Comparison of ENCODE assay signal across 15 cellular contexts in the genomic region with DNA sequence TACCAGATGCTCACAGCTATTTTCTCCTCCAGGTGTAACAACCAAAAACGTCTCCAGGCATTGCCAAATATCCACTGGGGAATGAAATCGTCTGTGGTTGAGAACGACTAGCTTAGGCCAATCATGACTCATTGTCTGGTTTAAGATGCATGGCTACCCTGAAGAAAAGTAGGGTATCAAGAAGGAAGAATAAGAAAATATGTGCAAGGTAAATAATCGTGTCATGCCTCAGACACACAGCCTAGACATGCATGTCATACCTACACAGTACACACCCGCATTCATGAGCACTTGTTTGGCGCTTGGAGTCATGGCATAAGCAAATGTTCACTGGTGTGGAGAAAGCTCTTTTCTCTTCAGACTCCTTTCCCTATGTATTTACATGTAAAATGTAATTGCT.
DNase-seq lines count a peak whose midpoint lies in the region; ATAC-seq, FAIRE-seq and TF ChIP-seq lines count a peak whose summit lies in the region.
"Had no signal": no experiment of that assay in that cellular context is flagged by ENCODE, and none has a peak within 500 bp of the region (broad histone marks: within the 10 kb centered on the region; RNA-seq: fewer than 3 reads in every experiment).

No MANE protein-coding gene starts in this region.

- no peak for TF ChIP-seq EP300 in sigmoid colon (IDR thresholded peaks at IDR 0.05)

- H3K4me2 ChIP-seq in neuronal stem cell (ENCODE audit: insufficient read depth, low read length, poor library complexity, severe bottlenecking), result no peak overlapping the region

- H2BK12ac ChIP-seq in neuronal stem cell (ENCODE audit: low read length), result no peak overlapping the region

- H3K23ac ChIP-seq in neuronal stem cell (ENCODE audit: low read depth, low read length, poor library complexity), result no peak overlapping the region

- intact Hi-C loops in sigmoid colon (cut with DNase I), result no loop called here

- H3K14ac ChIP-seq in neuronal stem cell (ENCODE audit: low read length), result no peak overlapping the region

- H2AFZ ChIP-seq in neuronal stem cell (ENCODE audit: low read length), result no peak overlapping the region
- H2AFZ ChIP-seq: GM23248 had no signal

- FAIRE-seq in bronchial epithelial cell (lab: Jason Lieb, UNC), result no peak
- FAIRE-seq in urothelium cell line (lab: Jason Lieb, UNC), result peak; percentile 5
- FAIRE-seq: GM19239 had no signal

- H3K4me1 ChIP-seq in foreskin keratinocyte (no peaks in the 10 kb centered on the region), sigmoid colon (peaks cover 0 to 8% (median 2%) of the 10 kb centered on the region in 4 donors), neuronal stem cell (ENCODE audit: control insufficient read depth in 2 of 2, insufficient read depth in 1 of 2, low read depth in 1 of 2, low read length in 2 of 2) (peaks cover 0 to 3% of the 10 kb centered on the region in 2 donors)
- H3K4me1 ChIP-seq: HAP-1 had no signal

- H3K27me3 ChIP-seq in bronchial epithelial cell (ENCODE audit: control insufficient read depth, insufficient read depth, low read length), result no peaks in the 10 kb centered on the region
- no peaks in the 10 kb centered on the region for H3K27me3 ChIP-seq in foreskin keratinocyte
- H3K27me3 ChIP-seq in sigmoid colon, result no peaks in the 10 kb centered on the region
- H3K27me3 ChIP-seq in neuronal stem cell (ENCODE audit: control insufficient read depth in 3 of 3, insufficient read depth in 3 of 3, low read depth in 1 of 3, low read length in 3 of 3), result no peaks in the 10 kb centered on the region
- H3K27me3 ChIP-seq: BLaER1 treated with 17β-estradiol and CSF1 and Interleukin-3, amounts not matched to agents 10 nM and 100 nM had no signal

- H2BK120ac ChIP-seq in neuronal stem cell (ENCODE audit: low read depth, low read length), result no peak overlapping the region

- H3K27ac ChIP-seq in foreskin keratinocyte (no peak overlapping the region), sigmoid colon (no peak overlapping the region), neuronal stem cell (replicated peaks; ENCODE audit: low read length) (no peak overlapping the region)
- H3K27ac ChIP-seq: BLaER1 treated with 17β-estradiol and CSF1 and Interleukin-3, amounts not matched to agents 10 nM and 100 nM; GM23248 had no signal

- ATAC-seq in foreskin keratinocyte (peak; percentile 21), HG02759 (IDR thresholded peaks at IDR 0.05; ENCODE audit: unreplicated experiment) (no peak)
- ATAC-seq: CD8-positive, alpha-beta T cell had no signal

- H3K36me3 ChIP-seq in bronchial epithelial cell (ENCODE audit: control insufficient read depth, insufficient read depth, low read length), result no peaks in the 10 kb centered on the region
- H3K36me3 ChIP-seq in sigmoid colon, result no peaks in the 10 kb centered on the region
- no peaks in the 10 kb centered on the region for H3K36me3 ChIP-seq in neuronal stem cell (replicated peaks in 1 of 2; ENCODE audit: control insufficient read depth in 2 of 2, insufficient read depth in 2 of 2, low read length in 2 of 2)
- H3K36me3 ChIP-seq: BLaER1 treated with 17β-estradiol and CSF1 and Interleukin-3, amounts not matched to agents 10 nM and 100 nM; HAP-1 had no signal

- H2BK15ac ChIP-seq in neuronal stem cell (ENCODE audit: low read length), result no peak overlapping the region

- H3K79me1 ChIP-seq in neuronal stem cell (ENCODE audit: low read depth, low read length), result no peaks in the 10 kb centered on the region

- no peak overlapping the region for H3K18ac ChIP-seq in neuronal stem cell (ENCODE audit: low read length)

- H3K4me3 ChIP-seq in bronchial epithelial cell (ENCODE audit: low read depth, low read length) (no peak overlapping the region), sigmoid colon (no peak overlapping the region), neuronal stem cell (ENCODE audit: low read length in 2 of 2) (no peak overlapping the region)
- H3K4me3 ChIP-seq: BLaER1 treated with 17β-estradiol and CSF1 and Interleukin-3, amounts not matched to agents 10 nM and 100 nM; GM23248; HAP-1 had no signal

- H3K9me3 ChIP-seq in sigmoid colon (no peaks in the 10 kb centered on the region), neuronal stem cell (replicated peaks in 1 of 2; ENCODE audit: control insufficient read depth in 2 of 2, insufficient read depth in 1 of 2, low read depth in 1 of 2, low read length in 2 of 2) (no peaks in the 10 kb centered on the region)
- H3K9me3 ChIP-seq: BLaER1 treated with 17β-estradiol and CSF1 and Interleukin-3, amounts not matched to agents 10 nM and 100 nM; HAP-1 had no signal

- 80 to 89% methylated on average over 6 of the region's 6 CpGs for WGBS in sigmoid colon, 2 donors
- no CpG with 5 or more reads among the region's 6 CpGs for WGBS in neuronal stem cell (ENCODE audit: extremely low coverage in 2 of 2, insufficient read length in 2 of 2, insufficient replicate concordance in 1 of 2), 2 donors

- no peak overlapping the region for H3K9ac ChIP-seq in neuronal stem cell (ENCODE audit: low read depth, low read length, poor library complexity)
- H3K9ac ChIP-seq: BLaER1 treated with 17β-estradiol and CSF1 and Interleukin-3, amounts not matched to agents 10 nM and 100 nM; GM23248 had no signal

- no peak overlapping the region for H4K91ac ChIP-seq in neuronal stem cell (ENCODE audit: low read depth, low read length, poor library complexity)

- TF ChIP-seq POLR2A in sigmoid colon (IDR thresholded peaks at IDR 0.05), result no peak

- H3K4ac ChIP-seq in neuronal stem cell (ENCODE audit: low read length), result no peak overlapping the region

- no peak overlapping the region for H2BK5ac ChIP-seq in neuronal stem cell (ENCODE audit: low read length)

- no peak overlapping the region for H4K8ac ChIP-seq in neuronal stem cell (ENCODE audit: low read depth, low read length)

- no peak for TF ChIP-seq CTCF in bronchial epithelial cell (IDR thresholded peaks at IDR 0.05; ENCODE audit: insufficient read depth, low read length, severe bottlenecking)
- TF ChIP-seq CTCF in foreskin keratinocyte (conservative IDR thresholded peaks at IDR 0.05), result no peak
- no peak for TF ChIP-seq CTCF in sigmoid colon (IDR thresholded peaks at IDR 0.05)

- peak; percentile 27 for DNase-seq in RPMI7951 (ENCODE audit: low read depth)
- DNase-seq in bronchial epithelial cell (ENCODE audit: low read depth), result peak; percentile 73
- DNase-seq in foreskin keratinocyte, result peak; percentile 8 to 58
- DNase-seq in urothelium cell line (ENCODE audit: low spot score), result no peak
- DNase-seq in sigmoid colon, result no peak
- DNase-seq in neuronal stem cell (ENCODE audit: low spot score), result no peak
- DNase-seq: Calu3; CD8-positive, alpha-beta T cell; DMS79 treated with DMSO at 0.1 percent for 48 hours; GF-D8; GM23248 had no signal

- H2AK5ac ChIP-seq in neuronal stem cell (ENCODE audit: low read depth, low read length), result no peak overlapping the region

Comparison
In these comparisons a context has a peak if more than half of its experiments do, and no peak if none do; other contexts are left out.
1. DNase-seq: peak in RPMI7951 (single experiment), bronchial epithelial cell (single experiment) and foreskin keratinocyte (2 of 2); none in urothelium cell line (single experiment), sigmoid colon (single experiment) and neuronal stem cell (single experiment).